15 cellular contexts compared by ENCODE assay signal in genomic region chr12:110222433-110222832, GRCh38.
"Had no signal": no experiment of that assay in that cellular context is flagged by ENCODE, and none has a peak within 500 bp of the region (broad histone marks: within the 10 kb centered on the region; RNA-seq: fewer than 3 reads in every experiment).

No MANE protein-coding gene starts in this region.

- H3K27me3 ChIP-seq: colonic mucosa, spleen had no signal

- H3K4me1 ChIP-seq: colonic mucosa had no signal

- H3K4me3 Mint-ChIP-seq: activated CD4-positive, alpha-beta memory T cell treated with anti-CD3 and anti-CD28 coated beads, Interleukin-2, amount 10 ng/mL, durations not matched to agents 7 days and 5 days; activated naive CD4-positive, alpha-beta T cell treated with anti-CD3 and anti-CD28 coated beads, Interleukin-2, amount 10 ng/mL, durations not matched to agents 7 days and 5 days; activated T-cell treated with anti-CD3 and anti-CD28 coated beads, Interleukin-2, amount 50 U/mL, for 24 hours; nephron; stimulated activated naive CD8-positive, alpha-beta T cell treated with anti-CD3 and anti-CD28 coated beads, Interleukin-15, amount 100 ng/mL, for 72 hours; T-helper 1 cell treated with Interleukin-12 subunit alpha and Interleukin-12 subunit beta and Interleukin-4 antibody, amounts not matched to agents 30 μg/mL and 1 μg/mL, for 36 hours had no signal

- H3K4me3 ChIP-seq: colonic mucosa, spleen had no signal

- H3K4me1 Mint-ChIP-seq: activated CD4-positive, alpha-beta memory T cell treated with anti-CD3 and anti-CD28 coated beads, Interleukin-2, amount 10 ng/mL, durations not matched to agents 7 days and 5 days; activated naive CD4-positive, alpha-beta T cell treated with anti-CD3 and anti-CD28 coated beads, Interleukin-2, amount 10 ng/mL, durations not matched to agents 7 days and 5 days; stimulated activated naive CD8-positive, alpha-beta T cell treated with anti-CD3 and anti-CD28 coated beads, Interleukin-15, amount 100 ng/mL, for 72 hours had no signal

- ATAC-seq: sciatic nerve; stimulated activated naive CD8-positive, alpha-beta T cell treated with anti-CD3 and anti-CD28 coated beads, Interleukin-15, amount 100 ng/mL, for 72 hours had no signal

- H3K27me3 Mint-ChIP-seq: activated T-cell treated with anti-CD3 and anti-CD28 coated beads, Interleukin-2, amount 50 U/mL, for 24 hours; progenitor cell of endocrine pancreas; stimulated activated naive CD8-positive, alpha-beta T cell treated with anti-CD3 and anti-CD28 coated beads, Interleukin-15, amount 100 ng/mL, for 72 hours had no signal

- DNase-seq: activated CD4-positive, alpha-beta memory T cell treated with anti-CD3 and anti-CD28 coated beads, Interleukin-2, amount 10 ng/mL, durations not matched to agents 7 days and 5 days; activated CD4-positive, alpha-beta T cell treated with anti-CD3 and anti-CD28 coated beads for 4 hours; activated naive CD4-positive, alpha-beta T cell treated with anti-CD3 and anti-CD28 coated beads, Interleukin-2, amount 10 ng/mL, durations not matched to agents 7 days and 5 days; activated T-cell treated with anti-CD3 and anti-CD28 coated beads, Interleukin-2, amount 50 U/mL, for 24 hours; central memory CD4-positive, alpha-beta T cell; colonic mucosa; effector CD8-positive, alpha-beta T cell; hippocampal formation; nucleus accumbens; spleen; stimulated activated naive CD8-positive, alpha-beta T cell treated with anti-CD3 and anti-CD28 coated beads, Interleukin-15, amount 100 ng/mL, for 72 hours had no signal

- H3K9me3 Mint-ChIP-seq: activated CD4-positive, alpha-beta memory T cell treated with anti-CD3 and anti-CD28 coated beads, Interleukin-2, amount 10 ng/mL, durations not matched to agents 7 days and 5 days; activated naive CD4-positive, alpha-beta T cell treated with anti-CD3 and anti-CD28 coated beads, Interleukin-2, amount 10 ng/mL, durations not matched to agents 7 days and 5 days; activated T-cell treated with anti-CD3 and anti-CD28 coated beads, Interleukin-2, amount 50 U/mL, for 24 hours; nephron; stimulated activated naive CD8-positive, alpha-beta T cell treated with anti-CD3 and anti-CD28 coated beads, Interleukin-15, amount 100 ng/mL, for 72 hours; T-helper 1 cell treated with Interleukin-12 subunit alpha and Interleukin-12 subunit beta and Interleukin-4 antibody, amounts not matched to agents 30 μg/mL and 1 μg/mL, for 36 hours had no signal

- H3K36me3 Mint-ChIP-seq: activated naive CD4-positive, alpha-beta T cell treated with anti-CD3 and anti-CD28 coated beads, Interleukin-2, amount 10 ng/mL, durations not matched to agents 7 days and 5 days had no signal

- H3K27ac Mint-ChIP-seq: activated CD4-positive, alpha-beta memory T cell treated with anti-CD3 and anti-CD28 coated beads, Interleukin-2, amount 10 ng/mL, durations not matched to agents 7 days and 5 days; activated naive CD4-positive, alpha-beta T cell treated with anti-CD3 and anti-CD28 coated beads, Interleukin-2, amount 10 ng/mL, durations not matched to agents 7 days and 5 days; activated T-cell treated with anti-CD3 and anti-CD28 coated beads, Interleukin-2, amount 50 U/mL, for 24 hours; progenitor cell of endocrine pancreas; stimulated activated naive CD8-positive, alpha-beta T cell treated with anti-CD3 and anti-CD28 coated beads, Interleukin-15, amount 100 ng/mL, for 72 hours; T-helper 1 cell treated with Interleukin-12 subunit alpha and Interleukin-12 subunit beta and Interleukin-4 antibody, amounts not matched to agents 30 μg/mL and 1 μg/mL, for 36 hours had no signal

- H3K36me3 ChIP-seq: colonic mucosa had no signal

- H3K9me3 ChIP-seq: colonic mucosa, spleen had no signal

- H3K27ac ChIP-seq: colonic mucosa, spleen had no signal
